17 cellular contexts compared by ENCODE assay signal in the genomic region with DNA sequence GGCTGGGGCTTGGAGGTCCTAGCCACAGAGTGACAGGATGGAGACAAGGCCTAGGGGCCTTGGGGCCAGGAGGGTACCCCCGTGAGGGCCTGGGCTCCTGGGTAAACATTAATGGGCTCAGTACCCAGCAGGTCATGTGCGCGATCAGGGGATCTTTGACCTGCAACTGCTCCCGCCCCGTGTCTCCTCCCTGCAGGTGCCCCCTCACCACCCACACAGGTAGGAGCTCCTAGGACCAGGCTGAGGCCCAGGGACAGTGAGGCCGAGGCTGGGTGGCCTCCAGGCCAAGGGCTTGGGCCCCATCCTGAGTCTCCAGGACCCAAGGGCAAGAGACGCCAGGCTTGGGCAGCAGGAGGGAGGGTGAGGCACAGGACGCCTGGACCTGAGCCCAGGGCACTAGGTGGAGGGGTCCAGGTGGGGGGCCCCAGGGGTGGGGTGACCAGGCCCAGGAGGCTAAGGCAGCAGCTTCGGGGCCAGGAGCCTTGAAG. TPM values are rescaled to one million over a fixed set of nuclear protein-coding genes. Genes with fewer than 3 reads are reported as not detected.
DNase-seq lines count a peak whose midpoint lies in the region; ATAC-seq, FAIRE-seq and TF ChIP-seq lines count a peak whose summit lies in the region.
"Had no signal": no experiment of that assay in that cellular context is flagged by ENCODE, and none has a peak within 500 bp of the region (broad histone marks: within the 10 kb centered on the region; RNA-seq: fewer than 3 reads in every experiment).

Gene SLC34A3, plus strand, starts transcription at position 182 of the 488 bp plus-strand sequence. CDS start 802 bp downstream, outside the sequence.

- no TSS peak for BruUV-seq in HepG2 (replicated peaks; lab: Mats Ljungman, UMichigan)

- no peaks in the 10 kb centered on the region for H3K9me3 Mint-ChIP-seq in nephron
- H3K9me3 Mint-ChIP-seq: CD4-positive, alpha-beta memory T cell; IgD-negative memory B cell had no signal

- H3K4me3 ChIP-seq in HepG2 (replicated peaks in 1 of 3; ENCODE audit: insufficient read depth in 1 of 3, low read depth in 2 of 3, low read length in 3 of 3) (peak within 1 kb of the TSS; percentile 53 to 72 (median 62)), right lobe of liver (no peak within 1 kb of the TSS), duodenal mucosa (ENCODE audit: low read depth in 1 of 2, low read length in 2 of 2) (no peak within 1 kb of the TSS)

- peak within 1 kb of the TSS; percentile 96 for H3K4me2 ChIP-seq in HepG2 (ENCODE audit: low read depth, low read length)

- DNase-seq in HepG2 (ENCODE audit: low spot score) (no peak), right lobe of liver (no peak), NCI-H510A treated with DMSO at 0.1 percent for 48 hours (lab: John Stamatoyannopoulos, UW) (no peak), GM03348 (ENCODE audit: low spot score) (no peak)
- no peak for DNase-seq in activated CD8-positive, alpha-beta memory T cell treated with anti-CD3 and anti-CD28 coated beads, Interleukin-2, amount 50 U/mL, for 48 hours
- DNase-seq: AML-193; C1 segment of cervical spinal cord; CD4-positive, alpha-beta memory T cell; DMS79; KG1 had no signal

- TF ChIP-seq RAD21 in HepG2 (CRISPR knock-in tag; IDR thresholded peaks at IDR 0.05), result no peak

- no peaks in the 10 kb centered on the region for H3K9me3 ChIP-seq in HepG2 (ENCODE audit: low read length)
- no peaks in the 10 kb centered on the region for H3K9me3 ChIP-seq in right lobe of liver
- no peaks in the 10 kb centered on the region for H3K9me3 ChIP-seq in duodenal mucosa (ENCODE audit: control insufficient read depth in 1 of 2, low read length in 2 of 2)

- H3K27me3 ChIP-seq in HepG2 (ENCODE audit: control insufficient read depth in 1 of 2, insufficient read depth in 2 of 2, low read length in 2 of 2) (no peaks in the 10 kb centered on the region), right lobe of liver (no peaks in the 10 kb centered on the region), duodenal mucosa (ENCODE audit: control insufficient read depth in 1 of 2, insufficient read depth in 2 of 2, low read length in 2 of 2) (peaks cover 21 to 39% of the 10 kb centered on the region in 2 donors)

- peaks cover 4% of the 10 kb centered on the region for H3K79me2 ChIP-seq in HepG2 (ENCODE audit: insufficient read depth, low read length)

- WGBS in HepG2 (ENCODE audit: low lambda C conversion rate), result 43% methylated on average over 3 of the region's 9 CpGs
- WGBS in right lobe of liver (ENCODE audit: insufficient coverage, low coverage, low lambda C conversion rate, missing lambda C conversion rate), result no CpG with 5 or more reads among the region's 9 CpGs

- TF ChIP-seq POLR2A in HepG2 (IDR thresholded peaks at IDR 0.05; ENCODE audit: insufficient read depth in 1 of 2, low read depth in 2 of 2, low read length in 2 of 2) (no peak; a peak in 1 of 4 replicates), right lobe of liver (IDR thresholded peaks at IDR 0.05) (no peak)

- H3K4me1 Mint-ChIP-seq in nephron, result peaks cover 9% of the 10 kb centered on the region

- ATAC-seq in HepG2 (no peak), right lobe of liver (no peak)
- ATAC-seq: HCT116 had no signal

- in situ Hi-C loops in HepG2 (cut with HindIII; ENCODE audit: extremely low pct_ligation_motif_present, low pct_unique_long_range_greater_than_20kb), result no loop called here

- intact Hi-C loops in HepG2 (cut with micrococcal nuclease; ENCODE audit: unreplicated experiment) (no loop called here), right lobe of liver (cut with DNase I) (loop anchor here (5.0 to 10.0 kb wide), 4 partner anchors 46 to 113 kb away; partner anchors contain the start of genes ANAPC2 (in 1 of the 2) and SSNA1 (in 1 of the 2))

- H3K4me3 Mint-ChIP-seq in nephron, result no peak within 1 kb of the TSS
- H3K4me3 Mint-ChIP-seq: CD4-positive, alpha-beta memory T cell; IgD-negative memory B cell had no signal

- CTCF ChIA-PET in HepG2 (lab: Yijun Ruan, JAX; ENCODE audit: low intra/inter-chr PET ratio, low total read pairs), result no interaction called here

- FAIRE-seq in HepG2 (lab: Jason Lieb, UNC), result no peak
- FAIRE-seq: GM12892, H54 had no signal

- TF ChIP-seq EP300 in HepG2 (IDR thresholded peaks at IDR 0.05; ENCODE audit: low read depth in 2 of 2, low read length in 2 of 2) (no peak), HepG2 (CRISPR knock-in tag; IDR thresholded peaks at IDR 0.05; ENCODE audit: borderline replicate concordance) (no peak)

- H3K27ac Mint-ChIP-seq in nephron, result peak within 1 kb of the TSS in 2 of 3 experiments; percentile 72 to 73
- H3K27ac Mint-ChIP-seq: CD4-positive, alpha-beta memory T cell; IgD-negative memory B cell had no signal

- POLR2A ChIA-PET in HepG2 (lab: Yijun Ruan, JAX), result interaction anchor here (1.0 to 2.7 kb wide), 5 partner anchors 10 to 80 kb away, joined by 3 to 16 read pairs (median 7); partner anchors contain the start of genes TPRN and TUBB4B

- no peaks in the 10 kb centered on the region for H3K36me3 ChIP-seq in HepG2 (replicated peaks in 1 of 2; ENCODE audit: control insufficient read depth in 1 of 2, insufficient read depth in 2 of 2, low read length in 2 of 2)
- H3K36me3 ChIP-seq in right lobe of liver, result no peaks in the 10 kb centered on the region
- no peaks in the 10 kb centered on the region for H3K36me3 ChIP-seq in duodenal mucosa (ENCODE audit: control insufficient read depth in 1 of 2, insufficient read depth in 2 of 2, low read length in 2 of 2)

- H3K36me3 Mint-ChIP-seq in nephron (ENCODE audit: low read depth), result no peaks in the 10 kb centered on the region
- H3K36me3 Mint-ChIP-seq: CD4-positive, alpha-beta memory T cell; IgD-negative memory B cell had no signal

- H2AFZ ChIP-seq in HepG2 (ENCODE audit: low read length), result no peak within 1 kb of the TSS

- H3K4me1 ChIP-seq in HepG2 (ENCODE audit: insufficient read depth, low read length), result peaks cover 72% of the 10 kb centered on the region
- peaks cover 0 to 3% (median 0%) of the 10 kb centered on the region in 4 donors for H3K4me1 ChIP-seq in right lobe of liver
- peaks cover 30 to 48% of the 10 kb centered on the region in 2 donors for H3K4me1 ChIP-seq in duodenal mucosa (ENCODE audit: control insufficient read depth in 1 of 2, insufficient read depth in 2 of 2, low read length in 2 of 2)

- H3K9ac ChIP-seq in HepG2 (ENCODE audit: insufficient read depth, low read depth, low read length) (peak within 1 kb of the TSS; percentile 65), duodenal mucosa (ENCODE audit: low read depth in 1 of 2, low read length in 2 of 2) (no peak within 1 kb of the TSS)

- peak within 1 kb of the TSS; percentile 75 for H3K27ac ChIP-seq in HepG2 (ENCODE audit: extremely low read length, insufficient read depth, low read length)
- H3K27ac ChIP-seq in right lobe of liver, result no peak within 1 kb of the TSS
- H3K27ac ChIP-seq in duodenal mucosa (ENCODE audit: low read depth, low read length), result peak within 1 kb of the TSS; percentile 3

- peaks cover 9% of the 10 kb centered on the region for H3K27me3 Mint-ChIP-seq in nephron (ENCODE audit: low read depth)

- TF ChIP-seq CTCF in HepG2 (CRISPR knock-in tag; IDR thresholded peaks at IDR 0.05) (no peak), right lobe of liver (IDR thresholded peaks at IDR 0.05) (no peak), nephron (IDR thresholded peaks at IDR 0.05; ENCODE audit: unreplicated experiment in 3 of 3) (no peak)

- no peaks in the 10 kb centered on the region for H4K20me1 ChIP-seq in HepG2 (ENCODE audit: insufficient read depth, low read length)

TF ChIP-seq in HepG2, 621 proteins besides CTCF, POLR2A, EP300 and RAD21 (continues in another document):
- TF ChIP-seq TEF (CRISPR knock-in tag; IDR thresholded peaks at IDR 0.05) (no peak), ZNF816 (CRISPR knock-in tag; IDR thresholded peaks at IDR 0.05; ENCODE audit: borderline replicate concordance) (no peak), TFDP1 (CRISPR knock-in tag; IDR thresholded peaks at IDR 0.05; ENCODE audit: borderline replicate concordance) (no peak)

RNA-seq across cellular contexts. Expression of gene SLC34A3, which starts in this region (rescaled TPM):
- 0.38 and 1.0 TPM in 2 replicates for total RNA-seq in HepG2 (2016; rRNA removed; fragmentation: Illumina TruSeq; extraction: Trizol)
- total RNA-seq in HepG2 (2016; cell fraction: cytosol; rRNA removed; fragmentation: Illumina TruSeq; extraction: Trizol; ENCODE audit: low read depth), result 0.97 and 1.3 TPM in 2 replicates
- 0.51 and 0.97 TPM in 2 replicates for total RNA-seq in HepG2 (2016; cell fraction: insoluble cytoplasmic fraction; rRNA removed; fragmentation: Illumina TruSeq; extraction: Trizol)
- 0.74 and 0.76 TPM in 2 replicates for total RNA-seq in HepG2 (2016; cell fraction: membrane; rRNA removed; fragmentation: Illumina TruSeq; extraction: Trizol)
- total RNA-seq in HepG2 (2016; cell fraction: nucleus; rRNA removed; fragmentation: Illumina TruSeq; extraction: Trizol), result 0.60 and 0.81 TPM in 2 replicates
- polyA plus RNA-seq in HepG2 (2011; rRNA removed), result 0.07 and 0.20 TPM in 2 replicates
- 0.09 and 0.16 TPM in 2 replicates for polyA plus RNA-seq in HepG2 (2011; cell fraction: cytosol; rRNA removed)
- 0.33 and 0.50 TPM in 2 replicates for polyA plus RNA-seq in HepG2 (2011; cell fraction: nucleus; rRNA removed)
- polyA plus RNA-seq in HepG2 (2012), result 0.21 and 0.60 TPM in 2 replicates
- polyA plus RNA-seq in HepG2 (2016; cell fraction: cytosol; fragmentation: Illumina TruSeq; extraction: Trizol; ENCODE audit: low read depth), result 0.59 and 0.93 TPM in 2 replicates
- polyA plus RNA-seq in HepG2 (2016; cell fraction: insoluble cytoplasmic fraction; fragmentation: Illumina TruSeq; extraction: Trizol; ENCODE audit: low read depth), result 0.58 and 0.62 TPM in 2 replicates
- polyA plus RNA-seq in HepG2 (2016; cell fraction: membrane; fragmentation: Illumina TruSeq; extraction: Trizol; ENCODE audit: low read depth), result 0.52 and 0.70 TPM in 2 replicates
- polyA plus RNA-seq in HepG2 (2016; cell fraction: nucleus; fragmentation: Illumina TruSeq; extraction: Trizol; ENCODE audit: insufficient read depth, low read depth), result 1.2 and 1.8 TPM in 2 replicates
- 0.12 and 0.20 TPM in 2 replicates for polyA minus RNA-seq in HepG2 (2011; rRNA and poly(A)+ RNA removed; ENCODE audit: low replicate concordance)
- not detected in 2 replicates for polyA minus RNA-seq in HepG2 (2011; cell fraction: cytosol; rRNA and poly(A)+ RNA removed)
- not detected in 2 replicates for polyA minus RNA-seq in HepG2 (2011; cell fraction: nucleus; rRNA and poly(A)+ RNA removed)
- total RNA-seq in right lobe of liver, result not detected
- total RNA-seq: CD4-positive, alpha-beta memory T cell; G401 had no signal
- polyA plus RNA-seq: CD4-positive, alpha-beta memory T cell; IgD-negative memory B cell had no signal

Comparison
In these comparisons a context has a peak if more than half of its experiments do, and no peak if none do; other contexts are left out.
1. H3K27ac ChIP-seq: peak in HepG2 (single experiment) and duodenal mucosa (single experiment); none in right lobe of liver (0 of 3).
2. H3K4me3 ChIP-seq: peak in HepG2 (3 of 3); none in right lobe of liver (0 of 3) and duodenal mucosa (0 of 2).